Comparison of ENCODE assay signal across 20 cellular contexts in genomic region chr7:1254281-1255082, GRCh38. TPM values are rescaled to one million over a fixed set of nuclear protein-coding genes. Genes with fewer than 3 reads are reported as not detected.
DNase-seq lines count a peak whose midpoint lies in the region; ATAC-seq, FAIRE-seq and TF ChIP-seq lines count a peak whose summit lies in the region.
"Had no signal": no experiment of that assay in that cellular context is flagged by ENCODE, and none has a peak within 500 bp of the region (broad histone marks: within the 10 kb centered on the region; RNA-seq: fewer than 3 reads in every experiment).

No MANE protein-coding gene starts in this region.

- H3K36me3 ChIP-seq in SK-N-SH (replicated peaks in 1 of 2; ENCODE audit: control insufficient read depth in 1 of 2, insufficient read depth in 2 of 2, low read length in 1 of 2), result no peaks in the 10 kb centered on the region
- no peaks in the 10 kb centered on the region for H3K36me3 ChIP-seq in K562 (ENCODE audit: control insufficient read depth, insufficient read depth, low read length)
- H3K36me3 ChIP-seq in neuronal stem cell (replicated peaks in 1 of 2; ENCODE audit: control insufficient read depth in 2 of 2, insufficient read depth in 2 of 2, low read length in 2 of 2), result no peaks in the 10 kb centered on the region

- no peak overlapping the region for H3K4ac ChIP-seq in neuronal stem cell (ENCODE audit: low read length)

- H4K8ac ChIP-seq in neuronal stem cell (ENCODE audit: low read depth, low read length), result no peak overlapping the region

- POLR2A ChIA-PET in SK-N-SH (lab: Yijun Ruan, JAX) (no interaction called here), K562 (lab: Yijun Ruan, JAX) (interaction anchor here (0.6 kb wide), 1 partner anchor 225 kb away, joined by 3 read pairs; no protein-coding TSS in a partner anchor)

- no peaks in the 10 kb centered on the region for H3K79me1 ChIP-seq in neuronal stem cell (ENCODE audit: low read depth, low read length)

- H3K27me3 ChIP-seq in SK-N-SH (ENCODE audit: insufficient read depth) (peaks cover 98% of the 10 kb centered on the region), K562 (ENCODE audit: control insufficient read depth in 2 of 2, insufficient read depth in 2 of 2, low read length in 2 of 2) (peaks cover 36 to 76% of the 10 kb centered on the region in 2 experiments; a peak in 4 of 5 replicates), neuronal stem cell (ENCODE audit: control insufficient read depth in 3 of 3, insufficient read depth in 3 of 3, low read depth in 1 of 3, low read length in 3 of 3) (peaks cover 0 to 90% (median 11%) of the 10 kb centered on the region in 3 experiments)

- peak overlapping the region; percentile 95 for H2BK15ac ChIP-seq in neuronal stem cell (ENCODE audit: low read length)

- CTCF ChIA-PET in SK-N-SH (lab: Yijun Ruan, JAX) (interaction anchor here (1.1 to 7.8 kb wide), 5 partner anchors 9 to 178 kb away, joined by 3 to 60 read pairs (median 5); no protein-coding TSS in a partner anchor), K562 (lab: Yijun Ruan, JAX; ENCODE audit: low intra/inter-chr PET ratio) (no interaction called here)

- ATAC-seq in SK-N-SH treated with all-trans-retinoic acid at 6 μM for 48 hours (no peak), K562 (no peak), GM18505 (IDR thresholded peaks at IDR 0.05; ENCODE audit: unreplicated experiment) (no peak)
- ATAC-seq: PC-3 had no signal

- H3K9me3 ChIP-seq in SK-N-SH (no peaks in the 10 kb centered on the region), K562 (replicated peaks; ENCODE audit: control insufficient read depth, insufficient read depth, low read depth, low read length) (no peaks in the 10 kb centered on the region), neuronal stem cell (replicated peaks in 1 of 2; ENCODE audit: control insufficient read depth in 2 of 2, insufficient read depth in 1 of 2, low read depth in 1 of 2, low read length in 2 of 2) (no peaks in the 10 kb centered on the region)

- no peak overlapping the region for H4K91ac ChIP-seq in neuronal stem cell (ENCODE audit: low read depth, low read length, poor library complexity)

- H3K9ac ChIP-seq in SK-N-SH, result no peak overlapping the region
- H3K9ac ChIP-seq in K562 (ENCODE audit: insufficient read depth in 1 of 2, low read depth in 2 of 2, low read length in 2 of 2), result no peak overlapping the region; a peak in 1 of 4 replicates
- H3K9ac ChIP-seq in neuronal stem cell (ENCODE audit: low read depth, low read length, poor library complexity), result no peak overlapping the region

- in situ Hi-C loops in K562 (cut with MboI), result no loop called here

- WGBS in SK-N-SH (ENCODE audit: low lambda C conversion rate), result 11% methylated on average over 25 of the region's 34 CpGs
- 1% methylated on average over 19 of the region's 34 CpGs for WGBS in K562 (ENCODE audit: insufficient coverage, low coverage, missing lambda C conversion rate)
- no CpG with 5 or more reads among the region's 34 CpGs for WGBS in neuronal stem cell (ENCODE audit: extremely low coverage in 2 of 2, insufficient read length in 2 of 2, insufficient replicate concordance in 1 of 2), 2 donors

- peak overlapping the region; percentile 67 for H3K14ac ChIP-seq in neuronal stem cell (ENCODE audit: low read length)

- TF ChIP-seq RAD21 in SK-N-SH (IDR thresholded peaks at IDR 0.05; ENCODE audit: low read length) (no peak), K562 (CRISPR knock-in tag; conservative IDR thresholded peaks at IDR 0.05 in 1 of 2, IDR thresholded peaks at IDR 0.05 in 1 of 2) (no peak)

- intact Hi-C loops in K562 (cut with micrococcal nuclease), result no loop called here

- H2BK12ac ChIP-seq in neuronal stem cell (ENCODE audit: low read length), result no peak overlapping the region

- H2BK120ac ChIP-seq in neuronal stem cell (ENCODE audit: low read depth, low read length), result peak overlapping the region; percentile 79

- H3K27ac ChIP-seq in SK-N-SH (ENCODE audit: low read depth in 2 of 2, low read length in 1 of 2) (no peak overlapping the region), K562 (ENCODE audit: extremely low read depth, low read depth, low read length) (no peak overlapping the region), neuronal stem cell (replicated peaks; ENCODE audit: low read length) (no peak overlapping the region)
- H3K27ac ChIP-seq: 22Rv1 had no signal

- peaks cover 34% of the 10 kb centered on the region for H4K20me1 ChIP-seq in SK-N-SH (ENCODE audit: insufficient read depth)
- peaks cover 11% of the 10 kb centered on the region for H4K20me1 ChIP-seq in K562 (replicated peaks; ENCODE audit: control insufficient read depth, insufficient read depth, low read length)

- no peaks in the 10 kb centered on the region for H3K9me1 ChIP-seq in K562 (ENCODE audit: control insufficient read depth, insufficient read depth, low read length)

- BruUV-seq in K562 (replicated peaks; lab: Mats Ljungman, UMichigan), result no TSS peak

- H3K4me3 ChIP-seq in SK-N-SH (ENCODE audit: low read depth in 2 of 2, low read length in 1 of 2), result no peak overlapping the region
- peak overlapping the region; percentile 25 for H3K4me3 ChIP-seq in NB4 (ENCODE audit: low read depth, low read length)
- H3K4me3 ChIP-seq in K562, result no peak overlapping the region
- no peak overlapping the region for H3K4me3 ChIP-seq in neuronal stem cell (ENCODE audit: low read length in 2 of 2)

- H2BK5ac ChIP-seq in neuronal stem cell (ENCODE audit: low read length), result peak overlapping the region; percentile 62

- no peak overlapping the region for H3K23ac ChIP-seq in neuronal stem cell (ENCODE audit: low read depth, low read length, poor library complexity)

- TF ChIP-seq POLR2A in NB4 (IDR thresholded peaks at IDR 0.05; ENCODE audit: extremely low read depth, insufficient read length) (peak; percentile 22), K562 (conservative IDR thresholded peaks at IDR 0.05) (no peak), erythroblast (IDR thresholded peaks at IDR 0.05; ENCODE audit: low read length) (no peak), GM18505 (IDR thresholded peaks at IDR 0.05; ENCODE audit: borderline replicate concordance, extremely low read depth, insufficient read depth, insufficient read length) (no peak)

- peak overlapping the region; percentile 91 for H3K18ac ChIP-seq in neuronal stem cell (ENCODE audit: low read length)

- H3K4me2 ChIP-seq in SK-N-SH, result no peak overlapping the region
- no peak overlapping the region for H3K4me2 ChIP-seq in K562 (ENCODE audit: insufficient read depth, low read length)
- no peak overlapping the region for H3K4me2 ChIP-seq in neuronal stem cell (ENCODE audit: insufficient read depth, low read length, poor library complexity, severe bottlenecking)

- no peak overlapping the region for H2AFZ ChIP-seq in SK-N-SH (ENCODE audit: low read depth)
- H2AFZ ChIP-seq in K562 (ENCODE audit: low read depth, low read length), result no peak overlapping the region
- no peak overlapping the region for H2AFZ ChIP-seq in neuronal stem cell (ENCODE audit: low read length)

- DNase-seq in SK-N-SH (no peak), NB4 (ENCODE audit: low read depth) (peak; percentile 85), K562 (ENCODE audit: extremely low read depth in 1 of 4, low spot score in 3 of 4) (no peak), neuronal stem cell (ENCODE audit: low spot score) (no peak), erythroblast (lab: John Stamatoyannopoulos, UW) (no peak), KG1 (lab: John Stamatoyannopoulos, UW) (no peak)
- DNase-seq: COR-L47, MV-4-11, NCI-H146, NCI-H2081 treated with DMSO at 0.1 percent for 48 hours, NCI-H345, NCI-H526 treated with DMSO at 0.1 percent for 48 hours, PC-3, SHP77 had no signal

- FAIRE-seq in K562 (lab: Jason Lieb, UNC), result no peak
- FAIRE-seq: GM18507 had no signal

- no peaks in the 10 kb centered on the region for H3K9me2 ChIP-seq in SK-N-SH

- TF ChIP-seq EP300 in SK-N-SH (IDR thresholded peaks at IDR 0.05; ENCODE audit: borderline replicate concordance in 1 of 2, low read depth in 1 of 2, low read length in 1 of 2) (no peak), K562 (IDR thresholded peaks at IDR 0.05; ENCODE audit: low read length) (no peak)

- peak overlapping the region; percentile 99 for H2AK5ac ChIP-seq in neuronal stem cell (ENCODE audit: low read depth, low read length)

- no peaks in the 10 kb centered on the region for H3K4me1 ChIP-seq in SK-N-SH (ENCODE audit: control insufficient read depth in 1 of 2, insufficient read depth in 2 of 2, low read depth in 1 of 2, low read length in 1 of 2)
- H3K4me1 ChIP-seq in K562 (replicated peaks in 1 of 2; ENCODE audit: control insufficient read depth in 2 of 2, insufficient read depth in 2 of 2, low read length in 2 of 2), result peaks cover 2 to 38% of the 10 kb centered on the region in 2 experiments; a peak in 2 of 5 replicates
- H3K4me1 ChIP-seq in neuronal stem cell (ENCODE audit: control insufficient read depth in 2 of 2, insufficient read depth in 1 of 2, low read depth in 1 of 2, low read length in 2 of 2), result peaks cover 0 to 8% of the 10 kb centered on the region in 2 donors

- no peaks in the 10 kb centered on the region for H3F3A ChIP-seq in SK-N-SH (replicated peaks; ENCODE audit: insufficient read depth)

- H3K79me2 ChIP-seq in SK-N-SH (ENCODE audit: insufficient read depth) (no peaks in the 10 kb centered on the region), K562 (ENCODE audit: control insufficient read depth, insufficient read depth, low read length) (no peaks in the 10 kb centered on the region)

- no peak for TF ChIP-seq CTCF in SK-N-SH (IDR thresholded peaks at IDR 0.05)
- TF ChIP-seq CTCF in NB4 (IDR thresholded peaks at IDR 0.05; ENCODE audit: low read depth, low read length), result no peak
- TF ChIP-seq CTCF in K562 (IDR thresholded peaks at IDR 0.05 in 2 of 3, conservative IDR thresholded peaks at IDR 0.05 in 1 of 3; ENCODE audit: insufficient read depth in 2 of 3, low read depth in 1 of 3, low read length in 3 of 3), result no peak

RNA-seq across cellular contexts. Expression of gene UNCX, which starts 21.8 kb away (rescaled TPM):
- polyA plus RNA-seq in SK-N-SH (2012; rRNA removed) (not detected in 2 replicates), K562 (2011; rRNA removed) (not detected in 2 replicates), K562 (2014; fragmentation: Illumina TruSeq; extraction: Trizol) (not detected in 2 replicates), K562 (2014; fragmentation: Nextera tagmentation; extraction: Ambion mirVana) (not detected), K562 (2014; rRNA removed) (not detected in 2 replicates)
- not detected in 2 replicates for polyA plus RNA-seq in SK-N-SH (2012; cell fraction: cytosol; rRNA removed)
- not detected in 2 replicates for polyA plus RNA-seq in SK-N-SH (2012; cell fraction: nucleus; rRNA removed)
- not detected in 2 replicates for total RNA-seq in K562 (2011; cell fraction: chromatin; rRNA removed; ENCODE audit: low replicate concordance)
- total RNA-seq in K562 (2011; cell fraction: nucleolus; rRNA removed), result not detected in 2 replicates
- not detected in 2 replicates for total RNA-seq in K562 (2011; cell fraction: nucleoplasm; rRNA removed)
- total RNA-seq in K562 (2014; rRNA removed) (not detected in 2 replicates), K562 (2014; rRNA removed; fragmentation: Illumina TruSeq; extraction: Trizol) (not detected in 2 replicates), K562 (2015; rRNA removed; fragmentation: Illumina TruSeq; extraction: Trizol) (not detected in 2 replicates), K562 (2021) (not detected in 2 replicates)
- not detected in 2 replicates for polyA plus RNA-seq in K562 (2011; cell fraction: cytosol; rRNA removed)
- not detected in 2 replicates for polyA plus RNA-seq in K562 (2011; cell fraction: nucleus; rRNA removed)
- not detected in 2 replicates for polyA plus RNA-seq in K562 (2012)
- polyA minus RNA-seq in K562 (2011; rRNA and poly(A)+ RNA removed), result not detected in 2 replicates
- polyA minus RNA-seq in K562 (2011; cell fraction: cytosol; rRNA and poly(A)+ RNA removed), result not detected in 2 replicates
- polyA minus RNA-seq in K562 (2011; cell fraction: nucleus; rRNA and poly(A)+ RNA removed), result not detected in 2 replicates
- polyA plus RNA-seq in neuronal stem cell (2013, experiment 1 of 2), result 0.01 TPM
- 0.01 TPM for polyA plus RNA-seq in neuronal stem cell (2013, experiment 2 of 2)
- total RNA-seq: PC-3 had no signal
- polyA plus RNA-seq: CD14-positive monocyte, IgD-negative memory B cell had no signal

Comparison
In these comparisons a context has a peak if more than half of its experiments do, and no peak if none do; other contexts are left out.
1. Of the 27 proteins assayed by ChIP-seq in both K562 and SK-N-SH: peak only in K562: NFIC; only in SK-N-SH: none; in both: none; in neither: 26.